8 cellular contexts compared by ENCODE assay signal in the genomic region with DNA sequence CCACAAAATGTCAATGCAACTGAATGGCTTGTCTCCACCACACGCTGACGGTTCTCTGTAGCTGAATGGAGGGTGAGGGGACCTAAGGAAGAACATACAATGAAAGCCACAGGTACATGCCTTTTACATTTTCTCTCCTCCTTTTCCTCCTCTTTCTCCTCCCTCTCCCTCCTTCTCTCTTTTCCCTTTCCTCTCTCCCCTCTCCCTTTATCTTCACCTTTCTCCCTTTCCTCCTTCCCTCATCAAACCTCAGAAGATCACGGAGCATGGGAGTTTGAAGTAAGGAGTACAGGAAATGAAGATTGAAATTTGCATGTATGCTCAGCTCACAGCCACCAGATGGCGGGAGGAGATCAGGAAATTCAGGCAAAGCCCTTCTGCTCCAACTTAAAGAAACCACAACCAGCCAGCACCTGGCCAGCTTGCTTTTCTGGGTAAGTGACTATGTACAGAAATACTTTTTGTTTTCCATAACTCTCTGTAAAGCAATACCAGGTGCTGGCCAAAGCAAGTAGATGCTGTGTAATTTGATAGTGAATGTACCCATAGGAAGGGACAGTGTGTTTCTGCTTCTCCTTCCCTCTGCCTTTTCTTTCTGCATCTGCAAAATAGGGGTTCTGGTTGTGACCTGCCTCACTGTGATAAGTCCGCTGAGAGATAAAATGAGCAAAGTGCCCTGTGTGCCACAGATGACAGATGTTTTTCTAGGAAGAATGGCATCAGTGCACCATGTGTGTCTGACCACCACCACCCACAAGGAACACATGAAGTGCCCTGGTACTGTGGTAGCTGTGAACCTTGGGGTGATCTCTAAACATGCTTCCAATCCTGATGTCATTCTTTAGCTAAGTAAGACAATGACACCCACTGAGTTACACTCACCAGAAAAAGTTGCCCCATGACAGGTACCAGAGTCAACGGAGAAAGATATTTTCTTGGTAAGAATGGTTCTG. TPM values are rescaled to one million over a fixed set of nuclear protein-coding genes. Genes with fewer than 3 reads are reported as not detected.
DNase-seq lines count a peak whose midpoint lies in the region; ATAC-seq, FAIRE-seq and TF ChIP-seq lines count a peak whose summit lies in the region.

No MANE protein-coding gene starts in this region.

- FAIRE-seq in K562 (lab: Jason Lieb, UNC): peak; percentile 99

- H3K4me2 ChIP-seq in K562 (ENCODE audit: insufficient read depth, low read length): peak overlapping the region; percentile 43

- POLR2A ChIA-PET in K562 (lab: Yijun Ruan, JAX): interaction anchor here (0.9 to 1.8 kb wide), 2 partner anchors 10 to 242 kb away, joined by 3 to 9 read pairs; no protein-coding TSS in a partner anchor

- CTCF ChIA-PET in K562 (lab: Yijun Ruan, JAX; ENCODE audit: low intra/inter-chr PET ratio): interaction anchor here (0.6 to 3.6 kb wide), 9 partner anchors 205 to 531 kb away, joined by 3 to 38 read pairs (median 13); no protein-coding TSS in a partner anchor

- no peaks in the 10 kb centered on the region for H3K79me2 ChIP-seq in K562 (ENCODE audit: control insufficient read depth, insufficient read depth, low read length)

- in situ Hi-C loops in Caki2 (cut with HindIII; ENCODE audit: low pct_unique_long_range_greater_than_20kb, low sequenced_read_pairs) (no loop called here), K562 (cut with MboI) (loop anchor here (5.0 kb wide), 2 partner anchors 295 to 350 kb away; no protein-coding TSS in a partner anchor)

- peak; percentile 83 to 96 (median 87) for TF ChIP-seq CTCF in K562 (IDR thresholded peaks at IDR 0.05 in 2 of 3, conservative IDR thresholded peaks at IDR 0.05 in 1 of 3; ENCODE audit: insufficient read depth in 2 of 3, low read depth in 1 of 3, low read length in 3 of 3)

- DNase-seq in Caki2 (ENCODE audit: low read depth) (peak; percentile 50), H4 (ENCODE audit: low spot score) (peak; percentile 64), NCI-H187 treated with DMSO at 0.1 percent for 48 hours (lab: John Stamatoyannopoulos, UW) (peak; percentile 45), T-helper 9 cell (peak; percentile 58), K562 (ENCODE audit: extremely low read depth in 1 of 4, low spot score in 3 of 4) (peak; percentile 64 to 81 (median 64)), iPS-NIHi7 (ENCODE audit: extremely low spot score) (peak; percentile 74)
- DNase-seq in stimulated activated CD4-positive, alpha-beta T cell treated with anti-CD3 and anti-CD28 coated beads, Interleukin-12 subunit alpha, Interleukin-12 subunit beta, amount 100 ng/mL, for 4 hours: peak; percentile 52

- H3K9ac ChIP-seq in K562 (ENCODE audit: insufficient read depth in 1 of 2, low read depth in 2 of 2, low read length in 2 of 2): no peak overlapping the region; a peak in 1 of 4 replicates

- no peaks in the 10 kb centered on the region for H3K9me1 ChIP-seq in K562 (ENCODE audit: control insufficient read depth, insufficient read depth, low read length)

- no peak for TF ChIP-seq EP300 in K562 (IDR thresholded peaks at IDR 0.05; ENCODE audit: low read length)

- peak overlapping the region; percentile 76 for H2AFZ ChIP-seq in K562 (ENCODE audit: low read depth, low read length)

- TF ChIP-seq POLR2A in K562 (conservative IDR thresholded peaks at IDR 0.05): no peak

- H4K20me1 ChIP-seq in K562 (replicated peaks; ENCODE audit: control insufficient read depth, insufficient read depth, low read length): no peaks in the 10 kb centered on the region

- H3K36me3 ChIP-seq in K562 (ENCODE audit: control insufficient read depth, insufficient read depth, low read length): no peaks in the 10 kb centered on the region

- ATAC-seq in K562 (peak; percentile 94), GM19397 (IDR thresholded peaks at IDR 0.05; ENCODE audit: unreplicated experiment) (no peak)

- no peak overlapping the region for H3K27ac ChIP-seq in K562 (ENCODE audit: extremely low read depth, low read depth, low read length)

- TF ChIP-seq RAD21 in K562 (CRISPR knock-in tag; conservative IDR thresholded peaks at IDR 0.05 in 1 of 2, IDR thresholded peaks at IDR 0.05 in 1 of 2): peak; percentile 98 to 99

- H3K27me3 ChIP-seq in K562 (ENCODE audit: control insufficient read depth in 2 of 2, insufficient read depth in 2 of 2, low read length in 2 of 2): 0 out of 5 replicates have a peak, but pooled peaks cover 0 to 4% of the 10 kb centered on the region in 2 experiments

- intact Hi-C loops in K562 (cut with micrococcal nuclease): loop anchor here (1.0 to 10.0 kb wide), 6 partner anchors 240 to 843 kb away; a partner anchor contains a TSS

- H3K4me3 ChIP-seq in K562: no peak overlapping the region

- WGBS in K562 (ENCODE audit: insufficient coverage, low coverage, missing lambda C conversion rate): 8% methylated on average over 6 of the region's 6 CpGs

- H3K9me3 ChIP-seq in K562 (replicated peaks; ENCODE audit: control insufficient read depth, insufficient read depth, low read depth, low read length): no peaks in the 10 kb centered on the region

- H3K4me1 ChIP-seq in K562 (replicated peaks in 1 of 2; ENCODE audit: control insufficient read depth in 2 of 2, insufficient read depth in 2 of 2, low read length in 2 of 2): no peaks in the 10 kb centered on the region

- BruUV-seq in K562 (replicated peaks; lab: Mats Ljungman, UMichigan): no TSS peak

TF ChIP-seq in K562, 482 proteins besides CTCF, POLR2A, EP300 and RAD21 (continues in another document):
- TF ChIP-seq SAFB (IDR thresholded peaks at IDR 0.05; ENCODE audit: borderline replicate concordance, low read depth, low read length) (no peak), ZNF121 (CRISPR knock-in tag; conservative IDR thresholded peaks at IDR 0.05) (no peak), HDGF (IDR thresholded peaks at IDR 0.05) (0 out of 2 replicates have a peak, but pooled peaks have one; percentile 49), DMBX1 (CRISPR knock-in tag; IDR thresholded peaks at IDR 0.05; ENCODE audit: borderline replicate concordance) (no peak)
- TF ChIP-seq, protein P1, sequence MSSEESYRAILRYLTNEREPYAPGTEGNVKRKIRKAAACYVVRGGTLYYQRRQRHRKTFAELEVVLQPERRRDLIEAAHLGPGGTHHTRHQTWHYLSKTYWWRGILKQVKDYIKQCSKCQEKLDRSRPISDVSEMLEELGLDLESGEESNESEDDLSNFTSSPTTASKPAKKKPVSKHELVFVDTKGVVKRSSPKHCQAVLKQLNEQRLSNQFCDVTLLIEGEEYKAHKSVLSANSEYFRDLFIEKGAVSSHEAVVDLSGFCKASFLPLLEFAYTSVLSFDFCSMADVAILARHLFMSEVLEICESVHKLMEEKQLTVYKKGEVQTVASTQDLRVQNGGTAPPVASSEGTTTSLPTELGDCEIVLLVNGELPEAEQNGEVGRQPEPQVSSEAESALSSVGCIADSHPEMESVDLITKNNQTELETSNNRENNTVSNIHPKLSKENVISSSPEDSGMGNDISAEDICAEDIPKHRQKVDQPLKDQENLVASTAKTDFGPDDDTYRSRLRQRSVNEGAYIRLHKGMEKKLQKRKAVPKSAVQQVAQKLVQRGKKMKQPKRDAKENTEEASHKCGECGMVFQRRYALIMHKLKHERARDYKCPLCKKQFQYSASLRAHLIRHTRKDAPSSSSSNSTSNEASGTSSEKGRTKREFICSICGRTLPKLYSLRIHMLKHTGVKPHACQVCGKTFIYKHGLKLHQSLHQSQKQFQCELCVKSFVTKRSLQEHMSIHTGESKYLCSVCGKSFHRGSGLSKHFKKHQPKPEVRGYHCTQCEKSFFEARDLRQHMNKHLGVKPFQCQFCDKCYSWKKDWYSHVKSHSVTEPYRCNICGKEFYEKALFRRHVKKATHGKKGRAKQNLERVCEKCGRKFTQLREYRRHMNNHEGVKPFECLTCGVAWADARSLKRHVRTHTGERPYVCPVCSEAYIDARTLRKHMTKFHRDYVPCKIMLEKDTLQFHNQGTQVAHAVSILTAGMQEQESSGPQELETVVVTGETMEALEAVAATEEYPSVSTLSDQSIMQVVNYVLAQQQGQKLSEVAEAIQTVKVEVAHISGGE (CRISPR knock-in tag; IDR thresholded peaks at IDR 0.05): no peak
- TF ChIP-seq, protein P2, sequence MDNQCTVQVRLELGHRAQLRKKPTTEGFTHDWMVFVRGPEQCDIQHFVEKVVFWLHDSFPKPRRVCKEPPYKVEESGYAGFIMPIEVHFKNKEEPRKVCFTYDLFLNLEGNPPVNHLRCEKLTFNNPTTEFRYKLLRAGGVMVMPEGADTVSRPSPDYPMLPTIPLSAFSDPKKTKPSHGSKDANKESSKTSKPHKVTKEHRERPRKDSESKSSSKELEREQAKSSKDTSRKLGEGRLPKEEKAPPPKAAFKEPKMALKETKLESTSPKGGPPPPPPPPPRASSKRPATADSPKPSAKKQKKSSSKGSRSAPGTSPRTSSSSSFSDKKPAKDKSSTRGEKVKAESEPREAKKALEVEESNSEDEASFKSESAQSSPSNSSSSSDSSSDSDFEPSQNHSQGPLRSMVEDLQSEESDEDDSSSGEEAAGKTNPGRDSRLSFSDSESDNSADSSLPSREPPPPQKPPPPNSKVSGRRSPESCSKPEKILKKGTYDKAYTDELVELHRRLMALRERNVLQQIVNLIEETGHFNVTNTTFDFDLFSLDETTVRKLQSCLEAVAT (IDR thresholded peaks at IDR 0.05): peak in 1 of 2 experiments; percentile 72; a peak in 1 of 4 replicates

RNA-seq across cellular contexts. Expression of a gene that starts 18.6 kb away (rescaled TPM):
- 8.8 and 10.0 TPM in 2 replicates for total RNA-seq in Caki2 (2014; rRNA removed; shearing (Covaris generic); ENCODE audit: low replicate concordance)
- total RNA-seq in H4 (2014; rRNA removed; shearing (Covaris generic)): 6.2 and 7.2 TPM in 2 replicates
- total RNA-seq in K562 (2011; cell fraction: chromatin; rRNA removed; ENCODE audit: low replicate concordance): 9.3 and 13.8 TPM in 2 replicates
- 7.5 and 7.6 TPM in 2 replicates for total RNA-seq in K562 (2011; cell fraction: nucleolus; rRNA removed)
- total RNA-seq in K562 (2011; cell fraction: nucleoplasm; rRNA removed): 7.3 and 7.9 TPM in 2 replicates
- total RNA-seq in K562 (2014; rRNA removed) (6.0 and 7.3 TPM in 2 replicates), K562 (2014; rRNA removed; fragmentation: Illumina TruSeq; extraction: Trizol) (6.8 and 8.9 TPM in 2 replicates), K562 (2015; rRNA removed; fragmentation: Illumina TruSeq; extraction: Trizol) (5.2 and 5.3 TPM in 2 replicates), K562 (2021) (10.6 and 14.6 TPM in 2 replicates)
- polyA plus RNA-seq in K562 (2011; rRNA removed) (5.8 and 8.4 TPM in 2 replicates), K562 (2014; fragmentation: Illumina TruSeq; extraction: Trizol) (9.4 and 11.0 TPM in 2 replicates), K562 (2014; fragmentation: Nextera tagmentation; extraction: Ambion mirVana) (1 to 10 TPM; 3.0 to 4.7 TPM), K562 (2014; rRNA removed) (5.2 and 6.4 TPM in 2 replicates)
- 8.5 and 8.7 TPM in 2 replicates for polyA plus RNA-seq in K562 (2011; cell fraction: cytosol; rRNA removed)
- polyA plus RNA-seq in K562 (2011; cell fraction: nucleus; rRNA removed): 5.1 and 6.3 TPM in 2 replicates
- polyA plus RNA-seq in K562 (2012): 7.3 and 9.4 TPM in 2 replicates
- polyA minus RNA-seq in K562 (2011; rRNA and poly(A)+ RNA removed): 23.3 and 23.7 TPM in 2 replicates
- polyA minus RNA-seq in K562 (2011; cell fraction: cytosol; rRNA and poly(A)+ RNA removed): 12.4 and 15.8 TPM in 2 replicates
- 8.8 and 12.3 TPM in 2 replicates for polyA minus RNA-seq in K562 (2011; cell fraction: nucleus; rRNA and poly(A)+ RNA removed)
